ENCODE assay signal across 1 cellular context in the genomic region with DNA sequence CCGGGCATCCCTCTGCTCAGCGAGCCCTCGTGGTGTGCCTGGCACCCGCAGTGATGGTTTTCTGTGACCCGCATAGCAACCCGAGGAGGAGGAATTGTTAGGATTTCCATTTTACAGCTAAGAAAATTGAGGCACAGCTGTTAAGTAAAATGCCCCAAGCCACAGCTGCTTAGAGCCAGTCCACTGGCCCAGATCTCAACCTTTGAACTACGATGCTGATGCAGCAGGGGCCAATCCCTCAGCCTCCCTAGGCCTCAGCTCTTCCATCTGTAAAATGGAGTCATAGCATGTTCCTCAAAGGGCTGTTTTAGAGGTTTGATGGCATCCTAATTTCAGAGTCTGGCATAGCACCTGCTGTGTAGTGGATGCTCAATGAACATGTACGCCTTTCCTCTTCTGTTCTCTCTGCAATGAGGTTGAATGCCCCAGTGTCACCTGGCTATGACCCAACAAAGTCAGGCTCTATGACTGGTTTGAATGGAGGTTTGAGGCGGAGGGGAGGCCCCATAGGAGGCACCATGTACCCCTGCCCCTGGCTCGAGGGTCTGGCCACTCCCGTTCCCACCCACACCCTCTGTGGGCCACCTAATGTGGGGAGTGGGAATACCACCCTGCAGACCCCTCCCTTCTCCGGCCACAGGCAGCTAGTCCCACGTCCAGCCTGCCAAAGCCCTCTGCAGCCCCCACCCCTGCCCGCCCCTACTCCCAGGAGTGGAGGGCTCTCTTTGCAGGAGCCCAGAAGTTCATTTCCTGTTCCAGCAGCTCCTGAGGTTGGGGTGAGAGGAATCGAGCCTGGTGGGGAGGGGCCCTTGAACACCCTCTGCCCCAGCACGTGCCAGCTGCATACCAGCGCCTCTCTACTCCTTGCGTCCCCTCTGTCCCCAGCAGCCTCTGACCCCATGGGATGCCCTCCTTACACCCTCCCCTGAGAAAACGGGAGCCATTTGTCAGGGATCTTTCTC.
TF ChIP-seq lines count a peak whose summit lies in the region.

No MANE protein-coding gene starts in this region.

TF ChIP-seq in HepG2, 621 proteins besides CTCF, POLR2A, EP300 and RAD21 (continued from another document):
- TF ChIP-seq CHD4 (IDR thresholded peaks at IDR 0.05; ENCODE audit: borderline replicate concordance, low read length) = peak; percentile 33; the same call in 1 of the 2 replicates
TF ChIP-seq in HepG2: peak in this region for 2.
